ENCODE assay signal across 15 cellular contexts in genomic region chr2:222739939-222740338, GRCh38.
DNase-seq lines count a peak whose midpoint lies in the region; ATAC-seq and TF ChIP-seq lines count a peak whose summit lies in the region.
"Had no signal": no experiment of that assay in that cellular context is flagged by ENCODE, and none has a peak within 500 bp of the region (broad histone marks: within the 10 kb centered on the region; RNA-seq: fewer than 3 reads in every experiment).

No MANE protein-coding gene starts in this region.

- H3K4me3 Mint-ChIP-seq in CD14-positive monocyte = no peak overlapping the region
- H3K4me3 Mint-ChIP-seq in WTC11 = no peak overlapping the region
- H3K4me3 Mint-ChIP-seq in neural progenitor cell = no peak overlapping the region
- H3K4me3 Mint-ChIP-seq: B cell; CD8-positive, alpha-beta memory T cell had no signal

- H3K27ac Mint-ChIP-seq in CD14-positive monocyte = peak overlapping the region in 6 of 7 donors; percentile 23 to 80 (median 68)
- no peak overlapping the region for H3K27ac Mint-ChIP-seq in WTC11
- H3K27ac Mint-ChIP-seq in neural progenitor cell = no peak overlapping the region
- H3K27ac Mint-ChIP-seq: B cell; CD8-positive, alpha-beta memory T cell had no signal

- H3K4me1 ChIP-seq in HEK293 (ENCODE audit: control insufficient read depth, insufficient read depth, low read length) (no peaks in the 10 kb centered on the region), mucosa of descending colon (ENCODE audit: low read depth) (no peaks in the 10 kb centered on the region), neural progenitor cell (peaks cover 7% of the 10 kb centered on the region)

- TF ChIP-seq CTCF in CD14-positive monocyte (IDR thresholded peaks at IDR 0.05) (no peak), HEK293 (tag by site-specific recombination; IDR thresholded peaks at IDR 0.05) (no peak), WTC11 (IDR thresholded peaks at IDR 0.05) (no peak), mucosa of descending colon (IDR thresholded peaks at IDR 0.05) (no peak), neural progenitor cell (IDR thresholded peaks at IDR 0.05) (no peak)

- CTCF ChIA-PET in HEK293 (lab: Yijun Ruan, JAX) (interaction anchor here (0.7 to 1.6 kb wide), 2 partner anchors 31 to 48 kb away, joined by 3 to 6 read pairs; no protein-coding TSS in a partner anchor), WTC11 (lab: Charles Lee) (no interaction called here)

- H3K36me3 ChIP-seq in HEK293 (ENCODE audit: control insufficient read depth in 2 of 2, insufficient read depth in 1 of 2, low read length in 2 of 2) = no peaks in the 10 kb centered on the region
- H3K36me3 ChIP-seq in mucosa of descending colon (ENCODE audit: low read depth) = no peaks in the 10 kb centered on the region
- H3K36me3 ChIP-seq in neural progenitor cell = no peaks in the 10 kb centered on the region

- H3K27me3 ChIP-seq in neural progenitor cell = peaks cover 27% of the 10 kb centered on the region

- H3K27ac ChIP-seq in HEK293 (ENCODE audit: extremely low read depth, low read depth, low read length) = no peak overlapping the region
- H3K27ac ChIP-seq in neural progenitor cell = no peak overlapping the region
- H3K27ac ChIP-seq: C4-2B had no signal

- POLR2A ChIA-PET in HEK293 (lab: Yijun Ruan, JAX) = no interaction called here
- POLR2A ChIA-PET in WTC11 (lab: Charles Lee) = no interaction called here

- H3K4me3 ChIP-seq in HEK293 (ENCODE audit: low read depth, low read length) (no peak overlapping the region), mucosa of descending colon (no peak overlapping the region), neural progenitor cell (no peak overlapping the region)

- intact Hi-C loops in CD14-positive monocyte (cut with micrococcal nuclease) = loop anchor here in 1 of 2 donors (10.0 kb wide), 1 partner anchor 55 kb away; no protein-coding TSS in a partner anchor
- intact Hi-C loops in mucosa of descending colon (cut with DNase I, micrococcal nuclease) = no loop called here

- peaks cover 3 to 8% (median 3%) of the 10 kb centered on the region in 3 donors for H3K27me3 Mint-ChIP-seq in CD14-positive monocyte (ENCODE audit: low read depth in 3 of 3)
- no peaks in the 10 kb centered on the region for H3K27me3 Mint-ChIP-seq in WTC11 (ENCODE audit: low read depth)
- H3K27me3 Mint-ChIP-seq in neural progenitor cell (ENCODE audit: insufficient read depth, low read depth) = peaks cover 8% of the 10 kb centered on the region

- H3K36me3 Mint-ChIP-seq in CD14-positive monocyte (no peaks in the 10 kb centered on the region), WTC11 (no peaks in the 10 kb centered on the region), neural progenitor cell (no peaks in the 10 kb centered on the region)
- H3K36me3 Mint-ChIP-seq: CD8-positive, alpha-beta memory T cell had no signal

- H2AFZ ChIP-seq in neural progenitor cell (replicated peaks) = no peak overlapping the region

- peak; percentile 58 for ATAC-seq in WTC11
- peak; percentile 8 for ATAC-seq in mucosa of descending colon
- ATAC-seq in GM19463 (IDR thresholded peaks at IDR 0.05; ENCODE audit: unreplicated experiment) = no peak
- ATAC-seq: HCT116 had no signal

- DNase-seq in CD14-positive monocyte (ENCODE audit: low spot score) = no peak
- DNase-seq in WTC11 (ENCODE audit: low spot score) = no peak
- no peak for DNase-seq in mucosa of descending colon
- DNase-seq in OCI-M2 (lab: John Stamatoyannopoulos, UW; ENCODE audit: unreplicated experiment) = no peak
- DNase-seq in glomerular visceral epithelial cell (ENCODE audit: extremely low spot score) = no peak
- DNase-seq in neural progenitor cell (ENCODE audit: low spot score) = no peak
- DNase-seq: Caco-2; CD8-positive, alpha-beta memory T cell; DND-41; GF-D8 had no signal

- no peaks in the 10 kb centered on the region for H3K9me3 ChIP-seq in HEK293 (ENCODE audit: control insufficient read depth, insufficient read depth, low read depth, low read length)
- H3K9me3 ChIP-seq in mucosa of descending colon = no peaks in the 10 kb centered on the region
- H3K9me3 ChIP-seq in neural progenitor cell (ENCODE audit: low read depth) = no peaks in the 10 kb centered on the region
- H3K9me3 ChIP-seq: Caco-2 had no signal

- H3K4me1 Mint-ChIP-seq in CD14-positive monocyte (peaks cover 55% of the 10 kb centered on the region), WTC11 (peaks cover 22% of the 10 kb centered on the region), neural progenitor cell (peaks cover 5% of the 10 kb centered on the region)

- no peaks in the 10 kb centered on the region for H3K79me2 ChIP-seq in neural progenitor cell (ENCODE audit: low read depth)

- no peak overlapping the region for H3K4me2 ChIP-seq in neural progenitor cell

- no peaks in the 10 kb centered on the region for H4K20me1 ChIP-seq in neural progenitor cell (ENCODE audit: low read depth)

- no peaks in the 10 kb centered on the region for H3F3A ChIP-seq in neural progenitor cell (ENCODE audit: low read depth)

- no peak overlapping the region for H3K9ac ChIP-seq in neural progenitor cell

- H3K9me3 Mint-ChIP-seq in CD14-positive monocyte (peaks cover 0 to 8% (median 6%) of the 10 kb centered on the region in 7 donors), WTC11 (peaks cover 13% of the 10 kb centered on the region), neural progenitor cell (no peaks in the 10 kb centered on the region)
- H3K9me3 Mint-ChIP-seq: CD8-positive, alpha-beta memory T cell had no signal

TF ChIP-seq in HEK293, 187 proteins besides CTCF, POLR2A, EP300 and RAD21:
- TF ChIP-seq ZFHX2 (tag by site-specific recombination; conservative IDR thresholded peaks at IDR 0.05) (peak; percentile 20; the same call in 1 of the 2 replicates), GLI2 (tag by site-specific recombination; IDR thresholded peaks at IDR 0.05; ENCODE audit: borderline replicate concordance, low read depth) (no peak)

TF ChIP-seq in WTC11, 78 proteins besides CTCF, POLR2A, EP300 and RAD21:
- TF ChIP-seq NFE2L1 (CRISPR knock-in tag; IDR thresholded peaks at IDR 0.05) (no peak), ATF3 (CRISPR knock-in tag; conservative IDR thresholded peaks at IDR 0.05) (no peak), CREM (CRISPR knock-in tag; IDR thresholded peaks at IDR 0.05) (no peak), JUN (CRISPR knock-in tag; IDR thresholded peaks at IDR 0.05) (no peak), ERG (CRISPR knock-in tag; IDR thresholded peaks at IDR 0.05) (no peak), FOXJ3 (CRISPR knock-in tag; IDR thresholded peaks at IDR 0.05; ENCODE audit: borderline replicate concordance) (no peak), MYBL2 (CRISPR knock-in tag; IDR thresholded peaks at IDR 0.05) (no peak), ZNF396 (CRISPR knock-in tag; IDR thresholded peaks at IDR 0.05; ENCODE audit: borderline replicate concordance) (no peak), ZNF317 (CRISPR knock-in tag; IDR thresholded peaks at IDR 0.05; ENCODE audit: borderline replicate concordance, low read depth) (no peak), ZNF232 (CRISPR knock-in tag; IDR thresholded peaks at IDR 0.05) (no peak), ZMAT4 (CRISPR knock-in tag; IDR thresholded peaks at IDR 0.05) (no peak), SMAD4 (CRISPR knock-in tag; IDR thresholded peaks at IDR 0.05) (no peak), TEAD4 (CRISPR knock-in tag; IDR thresholded peaks at IDR 0.05) (no peak)

Comparison
In these comparisons a context has a peak if more than half of its experiments do, and no peak if none do; other contexts are left out.
1. H3K27ac Mint-ChIP-seq: peak in CD14-positive monocyte (6 of 7); none in WTC11 (single experiment) and neural progenitor cell (single experiment).